17 cellular contexts compared by ENCODE assay signal in genomic region chr18:28903366-28903765, GRCh38.
DNase-seq lines count a peak whose midpoint lies in the region; ATAC-seq and TF ChIP-seq lines count a peak whose summit lies in the region.
"Had no signal": no experiment of that assay in that cellular context is flagged by ENCODE, and none has a peak within 500 bp of the region (broad histone marks: within the 10 kb centered on the region; RNA-seq: fewer than 3 reads in every experiment).

No MANE protein-coding gene starts in this region.

- ATAC-seq in IMR-90 (ENCODE audit: low read depth) (peak; percentile 74), GM23338 (no peak), HG03175 (IDR thresholded peaks at IDR 0.05; ENCODE audit: unreplicated experiment) (no peak)
- ATAC-seq: HepG2 had no signal

- H3K36me3 ChIP-seq in IMR-90 (ENCODE audit: control insufficient read depth, insufficient read depth, low read length) = no peaks in the 10 kb centered on the region
- no peaks in the 10 kb centered on the region for H3K36me3 ChIP-seq in GM23338 (ENCODE audit: insufficient read depth)
- no peaks in the 10 kb centered on the region for H3K36me3 ChIP-seq in testis (ENCODE audit: low read depth, missing control alignments)

- POLR2A ChIA-PET in IMR-90 (lab: Charles Lee; ENCODE audit: unreplicated experiment) = no interaction called here

- no peaks in the 10 kb centered on the region for H3K9me3 ChIP-seq in IMR-90 (ENCODE audit: control insufficient read depth, insufficient read depth, low read length)
- no peaks in the 10 kb centered on the region for H3K9me3 ChIP-seq in testis

- in situ Hi-C loops in IMR-90 (cut with MboI; ENCODE audit: low sequenced_read_pairs) = no loop called here

- no peak overlapping the region for H3K9ac ChIP-seq in IMR-90 (ENCODE audit: low read depth, low read length)

- peak overlapping the region; percentile 80; the same call in 1 of the 2 replicates for H2BK20ac ChIP-seq in IMR-90 (ENCODE audit: low read depth, low read length)

- no peaks in the 10 kb centered on the region for H3K79me2 ChIP-seq in GM23338 (replicated peaks; ENCODE audit: insufficient read depth)

- H3K27me3 ChIP-seq in IMR-90 (ENCODE audit: control insufficient read depth, insufficient read depth, low read length) = no peaks in the 10 kb centered on the region
- H3K27me3 ChIP-seq in GM23338 (ENCODE audit: insufficient read depth) = no peaks in the 10 kb centered on the region
- H3K27me3 ChIP-seq in testis = no peaks in the 10 kb centered on the region

- no peaks in the 10 kb centered on the region for H3K4me1 ChIP-seq in IMR-90 (ENCODE audit: control insufficient read depth, insufficient read depth, low read length)
- 0 out of 2 replicates have a peak, but pooled peaks cover under 1% of the 10 kb centered on the region for H3K4me1 ChIP-seq in GM23338 (ENCODE audit: insufficient read depth)
- no peaks in the 10 kb centered on the region for H3K4me1 ChIP-seq in testis

- no peaks in the 10 kb centered on the region for H3K27me3 Mint-ChIP-seq in GM23338 (ENCODE audit: insufficient read depth, low read depth, poor library complexity)

- no peaks in the 10 kb centered on the region for H3K36me3 Mint-ChIP-seq in GM23338 (ENCODE audit: low read depth)
- H3K36me3 Mint-ChIP-seq: CD14-positive monocyte had no signal

- DNase-seq in AG10803 (ENCODE audit: low read depth) = peak; percentile 45
- DNase-seq in IMR-90 = peak; percentile 40
- DNase-seq in cardiac fibroblast (ENCODE audit: low read depth in 2 of 2) = peak; percentile 14 to 54
- DNase-seq in foreskin melanocyte = peak; percentile 12
- DNase-seq in GM23338 (ENCODE audit: low spot score) = no peak
- no peak for DNase-seq in H4 (ENCODE audit: low spot score)
- no peak for DNase-seq in testis
- DNase-seq: COR-L47, DMS153, MM.1S, NCI-H1105 treated with DMSO at 0.1 percent for 48 hours, NCI-H1930, NCI-H510A treated with DMSO at 0.1 percent for 48 hours, SIG-M5 had no signal

- no peak overlapping the region for H3K4me2 ChIP-seq in IMR-90 (ENCODE audit: low read depth, low read length)
- no peak overlapping the region for H3K4me2 ChIP-seq in GM23338

- H3K18ac ChIP-seq in IMR-90 (ENCODE audit: low read depth, low read length) = no peak overlapping the region

- no peak overlapping the region for H3K23ac ChIP-seq in IMR-90 (ENCODE audit: low read depth, low read length)

- H3K9me1 ChIP-seq in IMR-90 (ENCODE audit: insufficient read depth, low read length) = no peaks in the 10 kb centered on the region

- no peaks in the 10 kb centered on the region for H3F3A ChIP-seq in GM23338 (replicated peaks; ENCODE audit: low read depth)

- H3K4ac ChIP-seq in IMR-90 (ENCODE audit: low read depth, low read length) = no peak overlapping the region

- CTCF ChIA-PET in IMR-90 (lab: Yijun Ruan, JAX) = interaction anchor here (0.6 kb wide), 2 partner anchors 162 to 493 kb away, joined by 3 to 4 read pairs; no protein-coding TSS in a partner anchor

- no peak overlapping the region for H2BK15ac ChIP-seq in IMR-90 (ENCODE audit: low read depth, low read length)

- BruUV-seq in IMR-90 (replicated peaks; lab: Mats Ljungman, UMichigan) = no TSS peak

- H2BK120ac ChIP-seq in IMR-90 (ENCODE audit: low read depth, low read length) = peak overlapping the region; percentile 75; the same call in 1 of the 2 replicates

- no peak overlapping the region for H4K8ac ChIP-seq in IMR-90 (ENCODE audit: low read depth in 2 of 2, low read length in 2 of 2)

- H3K27ac ChIP-seq in IMR-90 (ENCODE audit: insufficient read depth, low read length) (no peak overlapping the region), GM23338 (ENCODE audit: low read depth) (no peak overlapping the region), testis (no peak overlapping the region)

- H3K4me3 Mint-ChIP-seq in GM23338 = no peak overlapping the region
- H3K4me3 Mint-ChIP-seq: CD14-positive monocyte had no signal

- H3K56ac ChIP-seq in IMR-90 (ENCODE audit: extremely low read depth, insufficient read depth, low read length) = no peak overlapping the region

- dilution Hi-C loops in IMR-90 (cut with HindIII; ENCODE audit: low sequenced_read_pairs, unreplicated experiment) = no loop called here

- H2AK9ac ChIP-seq in IMR-90 (replicated peaks; ENCODE audit: low read depth, low read length, poor library complexity) = no peak overlapping the region

- H3K9me3 Mint-ChIP-seq in GM23338 = no peaks in the 10 kb centered on the region; the same call in 2 of the 3 replicates

- H2AFZ ChIP-seq in IMR-90 (replicated peaks; ENCODE audit: low read length, poor library complexity) (no peak overlapping the region), GM23338 (no peak overlapping the region)

- WGBS in IMR-90 (ENCODE audit: extremely low coverage in 2 of 2, insufficient read length in 1 of 2), 2 experiments = no CpG with 5 or more reads among the region's 1 CpG
- WGBS in testis, 2 donors = 90 to 93% methylated on average over 1 of the region's 1 CpG

- intact Hi-C loops in IMR-90 (cut with micrococcal nuclease) = no loop called here
- intact Hi-C loops in testis (cut with DNase I; ENCODE audit: low total_unique reads) = no loop called here

- peaks cover 3% of the 10 kb centered on the region for H3K4me1 Mint-ChIP-seq in GM23338
- H3K4me1 Mint-ChIP-seq: CD14-positive monocyte had no signal

- no peak overlapping the region for H3K14ac ChIP-seq in IMR-90 (replicated peaks; ENCODE audit: low read depth, low read length)

- H4K5ac ChIP-seq in IMR-90 (ENCODE audit: low read depth, low read length) = no peak overlapping the region

- no peaks in the 10 kb centered on the region for H4K20me1 ChIP-seq in IMR-90 (ENCODE audit: insufficient read depth, low read length)
- H4K20me1 ChIP-seq in GM23338 (replicated peaks; ENCODE audit: insufficient read depth) = no peaks in the 10 kb centered on the region

- TF ChIP-seq POLR2A in IMR-90 (IDR thresholded peaks at IDR 0.05; ENCODE audit: low read depth, low read length) = no peak
- TF ChIP-seq POLR2A in testis (IDR thresholded peaks at IDR 0.05) = no peak

- no peak overlapping the region for H2BK5ac ChIP-seq in IMR-90 (ENCODE audit: low read depth, low read length, poor library complexity, severe bottlenecking)

- no peak for TF ChIP-seq RAD21 in IMR-90 (IDR thresholded peaks at IDR 0.05; ENCODE audit: low read length)

- H4K91ac ChIP-seq in IMR-90 (ENCODE audit: insufficient read depth, low read depth, low read length) = no peak overlapping the region

- H3K4me3 ChIP-seq in AG10803 (ENCODE audit: low read length) = no peak overlapping the region
- no peak overlapping the region for H3K4me3 ChIP-seq in IMR-90 (ENCODE audit: insufficient read depth, low read depth, low read length)
- H3K4me3 ChIP-seq in cardiac fibroblast (replicated peaks in 1 of 2; ENCODE audit: low read depth in 2 of 2, low read length in 2 of 2) = no peak overlapping the region
- H3K4me3 ChIP-seq in GM23338 = no peak overlapping the region
- no peak overlapping the region for H3K4me3 ChIP-seq in testis

- TF ChIP-seq CTCF in AG10803 (conservative IDR thresholded peaks at IDR 0.05; ENCODE audit: low read length) (no peak), IMR-90 (conservative IDR thresholded peaks at IDR 0.05; ENCODE audit: low read depth, low read length) (no peak), cardiac fibroblast (IDR thresholded peaks at IDR 0.05; ENCODE audit: low read depth, low read length) (no peak), GM23338 (conservative IDR thresholded peaks at IDR 0.05; ENCODE audit: low read depth in 2 of 2) (no peak), testis (IDR thresholded peaks at IDR 0.05) (no peak)

- no peaks in the 10 kb centered on the region for H3K79me1 ChIP-seq in IMR-90 (ENCODE audit: low read depth in 1 of 2, low read length in 2 of 2)

- H2AK5ac ChIP-seq in IMR-90 (ENCODE audit: low read depth, low read length) = no peak overlapping the region

- no peaks in the 10 kb centered on the region for H3K9me2 ChIP-seq in GM23338 (ENCODE audit: insufficient read depth)

- H3K27ac Mint-ChIP-seq in GM23338 = no peak overlapping the region
- H3K27ac Mint-ChIP-seq: CD14-positive monocyte had no signal

TF ChIP-seq in IMR-90, 13 proteins besides CTCF, POLR2A, EP300 and RAD21 (continues in another document):
- TF ChIP-seq USF2 (IDR thresholded peaks at IDR 0.05; ENCODE audit: low read depth, low read length) = no peak
- no peak for TF ChIP-seq FOS (IDR thresholded peaks at IDR 0.05; ENCODE audit: low read depth, low read length)
- no peak for TF ChIP-seq NFE2L2 (IDR thresholded peaks at IDR 0.05; ENCODE audit: low read depth, low read length)

TF ChIP-seq in GM23338, 12 proteins besides CTCF, POLR2A, EP300 and RAD21 (continues in another document):
- no peak for TF ChIP-seq REST (IDR thresholded peaks at IDR 0.05; ENCODE audit: unreplicated experiment)

Comparison
In these comparisons a context has a peak if more than half of its experiments do, and no peak if none do; other contexts are left out.
1. DNase-seq: peak in AG10803 (single experiment), IMR-90 (single experiment), cardiac fibroblast (2 of 2) and foreskin melanocyte (single experiment); none in GM23338 (single experiment), H4 (single experiment) and testis (single experiment).